Comparison of ENCODE assay signal across 1 cellular context in the genomic region with DNA sequence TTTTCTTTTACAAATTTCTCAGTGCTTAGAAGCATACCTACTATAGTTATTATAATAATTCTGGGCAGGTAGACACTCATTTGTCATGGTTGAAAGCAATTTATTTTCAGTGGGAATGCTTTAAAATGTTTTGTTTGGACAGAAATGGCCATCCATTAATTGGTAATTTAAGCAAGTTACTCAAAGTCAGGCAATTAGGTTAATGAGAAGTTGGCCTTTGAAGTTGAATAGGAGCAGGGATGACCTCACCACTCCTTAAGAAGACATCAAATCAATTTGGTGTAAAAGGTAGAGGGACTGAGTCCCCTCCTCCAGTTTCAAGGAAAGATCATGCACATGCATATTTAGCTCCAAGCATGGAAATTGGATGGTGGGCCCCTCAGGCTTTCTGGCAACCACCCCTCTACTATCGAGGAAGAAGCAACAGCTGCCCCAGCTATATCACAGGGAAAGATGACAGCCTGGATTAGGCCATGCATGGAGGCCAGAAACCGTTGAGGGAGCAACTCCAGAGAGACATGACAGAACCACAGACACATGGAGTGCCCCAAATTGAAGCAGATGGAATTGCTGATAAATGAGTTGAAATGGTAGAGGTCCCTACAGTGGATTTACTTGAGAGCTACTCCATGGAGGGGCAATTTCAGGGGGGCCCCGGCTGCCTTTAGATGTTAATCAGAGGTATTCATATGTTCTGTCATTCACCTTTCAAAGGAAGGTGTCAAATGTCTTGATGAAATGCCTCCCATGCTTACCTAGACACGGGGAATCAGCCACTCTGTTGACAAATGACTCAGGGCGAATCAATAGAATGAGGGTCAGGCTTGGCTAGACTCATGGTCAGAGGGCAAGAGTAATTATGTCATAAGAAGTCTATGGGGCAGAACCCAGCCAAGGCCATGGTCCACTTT.
TF ChIP-seq lines count a peak whose summit lies in the region.

No MANE protein-coding gene starts in this region.

TF ChIP-seq in HEK293, 187 proteins besides CTCF, POLR2A, EP300 and RAD21 (continued from another document):
- TF ChIP-seq, protein P1, sequence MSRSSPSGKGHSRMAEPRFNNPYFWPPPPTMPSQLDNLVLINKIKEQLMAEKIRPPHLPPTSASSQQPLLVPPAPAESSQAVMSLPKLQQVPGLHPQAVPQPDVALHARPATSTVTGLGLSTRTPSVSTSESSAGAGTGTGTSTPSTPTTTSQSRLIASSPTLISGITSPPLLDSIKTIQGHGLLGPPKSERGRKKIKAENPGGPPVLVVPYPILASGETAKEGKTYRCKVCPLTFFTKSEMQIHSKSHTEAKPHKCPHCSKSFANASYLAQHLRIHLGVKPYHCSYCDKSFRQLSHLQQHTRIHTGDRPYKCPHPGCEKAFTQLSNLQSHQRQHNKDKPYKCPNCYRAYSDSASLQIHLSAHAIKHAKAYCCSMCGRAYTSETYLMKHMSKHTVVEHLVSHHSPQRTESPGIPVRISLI (tag by site-specific recombination; IDR thresholded peaks at IDR 0.05) = 0 out of 2 replicates have a peak, but pooled peaks have one; percentile 15
- TF ChIP-seq ZNF664 (tag by site-specific recombination; IDR thresholded peaks at IDR 0.05) = no peak
- no peak for TF ChIP-seq ZNF175 (tag by site-specific recombination; IDR thresholded peaks at IDR 0.05)
- 0 out of 2 replicates have a peak, but pooled peaks have one; percentile 13 for TF ChIP-seq ZBTB44 (tag by site-specific recombination; IDR thresholded peaks at IDR 0.05)
- TF ChIP-seq IKZF3 (tag by site-specific recombination; IDR thresholded peaks at IDR 0.05) = no peak
- TF ChIP-seq PRDM10 (tag by site-specific recombination; IDR thresholded peaks at IDR 0.05) = no peak
- TF ChIP-seq ZBTB11 (tag by site-specific recombination; conservative IDR thresholded peaks at IDR 0.05; ENCODE audit: low read depth) = no peak
- TF ChIP-seq SCRT2 (tag by site-specific recombination; IDR thresholded peaks at IDR 0.05) = peak; percentile 45; the same call in 1 of the 2 replicates
